ENCODE assay signal across 9 cellular contexts in the genomic region with DNA sequence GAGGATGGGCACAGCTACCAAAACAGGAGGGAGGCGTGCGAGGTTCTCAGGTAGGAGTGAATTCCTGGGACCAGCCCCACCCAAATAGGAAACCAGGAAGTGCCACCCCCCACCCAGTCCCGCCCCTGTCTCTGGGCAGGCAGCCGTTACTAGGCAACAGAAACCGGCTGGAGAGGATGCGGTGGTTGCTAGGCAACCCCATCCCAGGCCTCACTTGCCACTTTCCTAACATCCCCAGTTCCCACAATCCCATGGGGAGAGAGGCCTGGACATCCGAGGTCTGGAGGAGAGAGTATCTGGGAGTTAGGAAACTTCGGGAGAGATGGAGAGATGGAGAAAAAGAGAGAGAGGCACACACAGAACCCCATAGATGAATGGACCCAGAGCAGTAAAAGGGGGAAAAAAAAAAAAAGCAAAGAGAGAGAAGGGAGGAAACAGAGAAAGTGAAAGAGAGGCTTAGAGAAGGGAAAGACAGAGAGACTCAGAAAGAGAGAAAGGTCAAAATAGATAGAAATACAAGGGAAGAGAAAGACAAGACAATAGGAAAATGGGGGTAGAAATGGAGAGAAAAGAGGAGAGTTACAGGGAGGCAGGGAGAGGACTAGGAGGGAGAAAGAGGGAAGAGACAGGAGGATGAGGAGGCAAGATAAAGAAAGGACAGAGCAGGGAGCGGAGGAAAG. TPM values are rescaled to one million over a fixed set of nuclear protein-coding genes. Genes with fewer than 3 reads are reported as not detected.
DNase-seq lines count a peak whose midpoint lies in the region; ATAC-seq and TF ChIP-seq lines count a peak whose summit lies in the region.
"Had no signal": no experiment of that assay in that cellular context is flagged by ENCODE, and none has a peak within 500 bp of the region (broad histone marks: within the 10 kb centered on the region; RNA-seq: fewer than 3 reads in every experiment).

No MANE protein-coding gene starts in this region.

- H3K36me3 ChIP-seq in aorta (ENCODE audit: control insufficient read depth in 1 of 2, insufficient read depth in 2 of 2, low read length in 1 of 2), result no peaks in the 10 kb centered on the region

- no peak overlapping the region for H2BK120ac ChIP-seq in H9 (ENCODE audit: low read depth, low read length, poor library complexity, severe bottlenecking)

- no peaks in the 10 kb centered on the region for H3K9me3 Mint-ChIP-seq in H9

- H3K4me1 ChIP-seq in H9 (ENCODE audit: insufficient read depth, low read length) (peaks cover 2% of the 10 kb centered on the region; the same call in 1 of the 2 replicates), aorta (ENCODE audit: control insufficient read depth in 1 of 2, insufficient read depth in 2 of 2, low read length in 2 of 2) (no peaks in the 10 kb centered on the region)
- H3K4me1 ChIP-seq: psoas muscle had no signal

- POLR2A ChIA-PET in RWPE1 (lab: Yijun Ruan, JAX; ENCODE audit: low non-redundant PET), result no interaction called here

- H4K8ac ChIP-seq in H9 (replicated peaks; ENCODE audit: insufficient read length, low read depth, low read length), result no peak overlapping the region

- H3K23me2 ChIP-seq in H9 (ENCODE audit: insufficient read length, low read depth, low read length, poor library complexity, severe bottlenecking), result peaks cover 16% of the 10 kb centered on the region

- no peak overlapping the region for H3K27ac Mint-ChIP-seq in H9

- H3K4ac ChIP-seq in H9 (ENCODE audit: low read depth, low read length), result no peak overlapping the region

- H3K4me1 Mint-ChIP-seq in H9, result peaks cover 9 to 11% of the 10 kb centered on the region in 2 experiments

- H3K27me3 ChIP-seq in H9 (ENCODE audit: insufficient read depth, low read length) (no peaks in the 10 kb centered on the region), aorta (ENCODE audit: control insufficient read depth in 1 of 2, insufficient read depth in 2 of 2, low read length in 1 of 2) (no peaks in the 10 kb centered on the region)

- H3K27ac ChIP-seq in H9 (ENCODE audit: insufficient read length, low read depth, low read length) (no peak overlapping the region), RWPE1 (no peak overlapping the region), aorta (ENCODE audit: low read depth in 1 of 2, low read length in 2 of 2) (no peak overlapping the region)
- H3K27ac ChIP-seq: psoas muscle had no signal

- no peak overlapping the region for H2BK15ac ChIP-seq in H9 (ENCODE audit: low read depth, low read length)

- H4K91ac ChIP-seq in H9 (ENCODE audit: insufficient read length, low read depth, low read length), result no peak overlapping the region

- H3K36me3 Mint-ChIP-seq in H9 (ENCODE audit: insufficient read depth in 1 of 3, low read depth in 3 of 3), result peaks cover 26 to 42% (median 40%) of the 10 kb centered on the region in 3 experiments

- H3K9ac ChIP-seq in H9 (ENCODE audit: extremely low read depth, insufficient read length, low read length), result no peak overlapping the region

- no peak overlapping the region for H2AK5ac ChIP-seq in H9 (ENCODE audit: insufficient read length, low read length)

- H4K5ac ChIP-seq in H9 (ENCODE audit: insufficient read length, low read depth, low read length), result no peak overlapping the region

- H2AFZ ChIP-seq in H9 (ENCODE audit: low read length), result no peak overlapping the region

- no peak for ATAC-seq in aorta (ENCODE audit: low FRiP score)
- no peak for ATAC-seq in GM21381 (IDR thresholded peaks at IDR 0.05; ENCODE audit: unreplicated experiment)
- no peak for ATAC-seq in sciatic nerve
- ATAC-seq: psoas muscle had no signal

- H3K18ac ChIP-seq in H9 (ENCODE audit: insufficient read length, low read depth, low read length), result no peak overlapping the region

- DNase-seq in COLO668 (lab: John Stamatoyannopoulos, UW; ENCODE audit: unreplicated experiment), result peak; percentile 67
- DNase-seq in H9, result peak; percentile 68
- DNase-seq in RWPE1 (ENCODE audit: low spot score), result peak; percentile 66
- DNase-seq in head of caudate nucleus, result peak in 40 of 42 donors; percentile 29 to 89 (median 64)
- DNase-seq in mucosa of gallbladder (ENCODE audit: low spot score), result no peak
- no peak for DNase-seq in aorta
- no peak for DNase-seq in sciatic nerve (ENCODE audit: low spot score)
- DNase-seq: psoas muscle had no signal

- peaks cover 3% of the 10 kb centered on the region; the same call in 1 of the 2 replicates for H3K79me2 ChIP-seq in H9 (ENCODE audit: insufficient read depth, low read length)

- no peak overlapping the region for H2BK20ac ChIP-seq in H9 (ENCODE audit: low read depth, low read length, poor library complexity, severe bottlenecking)

- no peaks in the 10 kb centered on the region; the same call in 1 of the 2 replicates for H3K27me3 Mint-ChIP-seq in H9 (ENCODE audit: low read depth)

- no peak overlapping the region for H3K4me3 ChIP-seq in aorta (ENCODE audit: low read length in 2 of 2)
- H3K4me3 ChIP-seq: psoas muscle had no signal

- H4K20me1 ChIP-seq in H9 (ENCODE audit: control insufficient read depth, insufficient read depth, insufficient read length), result no peaks in the 10 kb centered on the region

- no peak overlapping the region for H2BK12ac ChIP-seq in H9 (ENCODE audit: insufficient read length, low read depth, low read length)

- no peak overlapping the region for H3K4me3 Mint-ChIP-seq in H9

- CTCF ChIA-PET in RWPE1 (lab: Yijun Ruan, JAX), result no interaction called here

- intact Hi-C loops in head of caudate nucleus (cut with DNase I) (no loop called here), aorta (cut with DNase I) (no loop called here), sciatic nerve (cut with DNase I) (no loop called here)

- H3K23ac ChIP-seq in H9 (ENCODE audit: insufficient read length, low read depth, low read length), result no peak overlapping the region

- H3K56ac ChIP-seq in H9 (ENCODE audit: insufficient read length, low read depth, low read length), result no peak overlapping the region

- H3K79me1 ChIP-seq in H9 (ENCODE audit: insufficient read depth, low read depth, low read length, poor library complexity, severe bottlenecking), result no peaks in the 10 kb centered on the region

- H3K9me3 ChIP-seq in H9 (ENCODE audit: control insufficient read depth, low read depth, low read length) (no peaks in the 10 kb centered on the region), aorta (ENCODE audit: control insufficient read depth, low read length) (no peaks in the 10 kb centered on the region)
- H3K9me3 ChIP-seq: psoas muscle had no signal

- TF ChIP-seq CTCF in H9 (conservative IDR thresholded peaks at IDR 0.05) (no peak), RWPE1 (conservative IDR thresholded peaks at IDR 0.05; ENCODE audit: low read depth) (no peak)

- H3K14ac ChIP-seq in H9 (ENCODE audit: insufficient read depth, low read length), result no peak overlapping the region

- H3K4me2 ChIP-seq in H9 (ENCODE audit: insufficient read depth, insufficient read length, low read length), result no peak overlapping the region

- H2BK5ac ChIP-seq in H9 (ENCODE audit: insufficient read length, low read length), result no peak overlapping the region

- WGBS in H9 (ENCODE audit: extremely low coverage, insufficient read length, low lambda C conversion rate), result no CpG with 5 or more reads among the region's 9 CpGs
- 58 to 61% methylated on average over 9 of the region's 9 CpGs for WGBS in aorta, 2 donors

- H3T11ph ChIP-seq in H9 (ENCODE audit: low read length), result no peak overlapping the region

RNA-seq across cellular contexts. Expression of a gene that starts 3.8 kb away (rescaled TPM):
- 43.1 and 45.0 TPM in 2 replicates for total RNA-seq in H9 (2021)
- 9.8 TPM for total RNA-seq in mucosa of gallbladder
- total RNA-seq in aorta, result 10 to 100 TPM; 20.8 to 24.5 TPM
- 10 to 100 TPM in 1 of 2 donors, 1 to 10 TPM in 1; 3.5 to 39.0 TPM for polyA plus RNA-seq in aorta
- total RNA-seq in sciatic nerve, result 9.2 TPM

RNA-seq across cellular contexts. Expression of a gene that starts 9.8 kb away (rescaled TPM):
- total RNA-seq in H9 (2021), result 35.6 and 36.3 TPM in 2 replicates
- total RNA-seq in mucosa of gallbladder, result 17.1 TPM
- total RNA-seq in aorta, result 10 to 100 TPM in 1 of 2 donors, 1 to 10 TPM in 1; 9.0 to 10.3 TPM
- 1 to 10 TPM; 2.4 to 6.8 TPM for polyA plus RNA-seq in aorta
- 13.2 TPM for total RNA-seq in sciatic nerve

Comparison
In these comparisons a context has a peak if more than half of its experiments do, and no peak if none do; other contexts are left out.
1. DNase-seq: peak in COLO668 (single experiment), H9 (single experiment), RWPE1 (single experiment) and head of caudate nucleus (40 of 42); none in mucosa of gallbladder (single experiment), aorta (0 of 2) and sciatic nerve (single experiment).